26 cellular contexts compared by ENCODE assay signal in the genomic region with DNA sequence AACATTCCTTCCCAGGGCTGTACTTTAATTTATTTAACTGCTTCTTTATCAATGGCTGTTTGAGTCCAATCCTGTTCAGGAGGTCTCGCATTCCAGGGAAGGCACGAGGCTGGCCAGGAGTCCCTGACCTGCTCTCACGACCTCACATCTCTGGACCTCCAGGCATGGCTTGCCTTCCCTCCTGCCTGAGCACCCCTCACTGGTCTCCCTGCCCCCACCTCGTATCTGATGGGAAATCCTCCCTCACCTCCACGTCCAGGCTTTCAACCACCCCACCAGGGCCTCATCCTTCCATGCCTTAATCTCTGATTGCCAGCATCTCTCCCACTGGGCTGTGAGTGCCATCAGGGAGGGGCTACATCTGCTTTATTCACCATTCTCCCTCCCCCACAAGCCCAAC.
"Had no signal": no experiment of that assay in that cellular context is flagged by ENCODE, and none has a peak within 500 bp of the region (broad histone marks: within the 10 kb centered on the region; RNA-seq: fewer than 3 reads in every experiment).

No MANE protein-coding gene starts in this region.

- H3K4me3 ChIP-seq: adrenal gland, ascending aorta, pancreas, testis, transverse colon had no signal

- H3K27me3 Mint-ChIP-seq: activated naive CD8-positive, alpha-beta T cell treated with anti-CD3 and anti-CD28 coated beads for 36 hours; brain; effector memory CD8-positive, alpha-beta T cell; T-cell had no signal

- H3K27me3 ChIP-seq: adrenal gland, ascending aorta, pancreas, testis, transverse colon had no signal

- H3K4me3 Mint-ChIP-seq: activated naive CD4-positive, alpha-beta T cell treated with anti-CD3 and anti-CD28 coated beads for 36 hours; activated naive CD8-positive, alpha-beta T cell treated with anti-CD3 and anti-CD28 coated beads for 36 hours; brain; effector memory CD8-positive, alpha-beta T cell; naive thymus-derived CD4-positive, alpha-beta T cell; T-cell had no signal

- H3K36me3 Mint-ChIP-seq: T-cell had no signal

- H3K36me3 ChIP-seq: adrenal gland, ascending aorta, pancreas, transverse colon had no signal

- H3K9me3 ChIP-seq: adrenal gland, ascending aorta, pancreas, testis, transverse colon had no signal

- H3K9me3 Mint-ChIP-seq: activated naive CD4-positive, alpha-beta T cell treated with anti-CD3 and anti-CD28 coated beads for 36 hours; activated naive CD8-positive, alpha-beta T cell treated with anti-CD3 and anti-CD28 coated beads for 36 hours; brain; effector memory CD8-positive, alpha-beta T cell; naive thymus-derived CD4-positive, alpha-beta T cell; T-cell had no signal

- H3K4me1 Mint-ChIP-seq: activated naive CD8-positive, alpha-beta T cell treated with anti-CD3 and anti-CD28 coated beads for 36 hours; naive thymus-derived CD4-positive, alpha-beta T cell; T-cell had no signal

- H3K27ac Mint-ChIP-seq: activated naive CD4-positive, alpha-beta T cell treated with anti-CD3 and anti-CD28 coated beads for 36 hours; activated naive CD8-positive, alpha-beta T cell treated with anti-CD3 and anti-CD28 coated beads for 36 hours; naive thymus-derived CD4-positive, alpha-beta T cell; T-cell had no signal

- ATAC-seq: effector memory CD8-positive, alpha-beta T cell; left colon; naive thymus-derived CD4-positive, alpha-beta T cell; pancreas; right cardiac atrium; T-cell had no signal

- DNase-seq: activated CD4-positive, alpha-beta T cell treated with anti-CD3 and anti-CD28 coated beads for 48 hours; activated CD4-positive, alpha-beta T cell treated with anti-CD3 and anti-CD28 coated beads, Interleukin-2, amount 50 U/mL, for 48 hours; activated CD8-positive, alpha-beta memory T cell treated with anti-CD3 and anti-CD28 coated beads for 24 hours; activated effector memory CD4-positive, alpha-beta T cell treated with anti-CD3 and anti-CD28 coated beads, Interleukin-2, amount 50 U/mL, for 16 hours; activated naive CD4-positive, alpha-beta T cell treated with anti-CD3 and anti-CD28 coated beads for 36 hours; activated naive CD8-positive, alpha-beta T cell treated with anti-CD3 and anti-CD28 coated beads for 36 hours; adrenal gland; cortex of kidney; effector memory CD8-positive, alpha-beta T cell; hippocampal formation; kidney; left colon; mammary epithelial cell; midbrain; naive thymus-derived CD4-positive, alpha-beta T cell; pancreas; right cardiac atrium; stimulated activated CD4-positive, alpha-beta T cell treated with anti-CD3 and anti-CD28 coated beads, Interleukin-15, amount 100 ng/mL, for 24 hours; stimulated activated CD4-positive, alpha-beta T cell treated with anti-CD3 and anti-CD28 coated beads, Interleukin-2, amount 100 ng/mL, for 24 hours; stimulated activated naive CD4-positive, alpha-beta T cell; T-cell; testis; transverse colon had no signal

- H3K27ac ChIP-seq: adrenal gland, ascending aorta, pancreas, testis, transverse colon, VCaP had no signal
